14 cellular contexts compared by ENCODE assay signal in the genomic region with DNA sequence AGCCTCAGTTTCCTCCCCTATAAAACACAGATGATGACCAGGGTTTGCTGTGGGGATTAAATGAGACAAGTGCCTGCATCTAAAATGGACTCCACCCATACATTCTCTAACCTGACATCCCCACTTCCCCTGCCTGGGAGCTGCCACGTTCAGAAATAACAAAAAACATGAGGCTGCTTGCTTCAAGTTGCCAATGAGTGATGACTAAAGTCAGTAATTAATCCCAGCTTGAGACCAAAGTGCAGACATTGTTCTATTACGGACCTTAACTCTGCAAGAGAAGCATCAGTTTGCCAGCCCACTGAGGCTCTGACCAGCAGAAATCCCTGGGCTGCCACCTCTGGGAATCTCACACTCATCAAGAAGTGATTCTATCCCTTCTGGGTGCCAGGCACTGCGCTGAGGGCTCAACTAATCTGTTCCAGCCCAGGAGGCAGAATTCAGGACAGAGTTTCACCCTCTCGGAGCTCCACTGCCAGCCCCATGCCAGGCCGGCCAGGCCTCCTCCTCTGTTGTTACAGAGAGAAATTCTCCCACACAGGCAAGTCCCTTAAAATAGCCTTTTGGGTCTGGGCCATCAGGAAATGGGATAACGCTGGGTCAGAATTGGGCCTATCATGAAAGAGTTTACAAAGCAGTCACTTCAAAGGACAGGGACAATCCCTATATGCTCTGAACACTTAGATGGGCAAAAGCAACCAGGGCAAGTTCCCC. TPM values are rescaled to one million over a fixed set of nuclear protein-coding genes. Genes with fewer than 3 reads are reported as not detected.
DNase-seq lines count a peak whose midpoint lies in the region; ATAC-seq and TF ChIP-seq lines count a peak whose summit lies in the region.
"Had no signal": no experiment of that assay in that cellular context is flagged by ENCODE, and none has a peak within 500 bp of the region (broad histone marks: within the 10 kb centered on the region; RNA-seq: fewer than 3 reads in every experiment).

No MANE protein-coding gene starts in this region.

- intact Hi-C loops in mucosa of descending colon (cut with DNase I, micrococcal nuclease) (no loop called here), transverse colon (cut with DNase I; ENCODE audit: low total_unique reads) (no loop called here)

- H3K36me3 ChIP-seq in adipocyte (ENCODE audit: control insufficient read depth, insufficient read depth, low read length, severe bottlenecking): no peaks in the 10 kb centered on the region
- no peaks in the 10 kb centered on the region for H3K36me3 ChIP-seq in mucosa of descending colon (ENCODE audit: low read depth)
- H3K36me3 ChIP-seq in transverse colon: no peaks in the 10 kb centered on the region
- no peaks in the 10 kb centered on the region for H3K36me3 ChIP-seq in MG63

- DNase-seq in adipocyte (ENCODE audit: low read depth): peak; percentile 76
- DNase-seq in fibroblast of peridontal ligament (ENCODE audit: extremely low read depth): peak; percentile 96
- DNase-seq in mucosa of descending colon: no peak
- no peak for DNase-seq in transverse colon
- no peak for DNase-seq in MG63
- no peak for DNase-seq in activated T-cell treated with anti-CD3 and anti-CD28 coated beads for 4 hours
- DNase-seq: activated CD4-positive, alpha-beta memory T cell treated with anti-CD3 and anti-CD28 coated beads, Interleukin-2, amount 10 ng/mL, durations not matched to agents 7 days and 5 days; activated naive CD4-positive, alpha-beta T cell treated with anti-CD3 and anti-CD28 coated beads, Interleukin-2, amount 10 ng/mL, durations not matched to agents 7 days and 5 days; Calu3; effector CD8-positive, alpha-beta T cell; NCI-H2029 treated with DMSO at 0.1 percent for 48 hours; stimulated activated naive CD4-positive, alpha-beta T cell treated with Interleukin-2 at 50 U/mL for 16 hours had no signal

- WGBS in transverse colon (ENCODE audit: low coverage in 1 of 2), 2 donors: 40 to 83% methylated on average over 1 to 6 of the region's 6 CpGs

- TF ChIP-seq POLR2A in transverse colon (IDR thresholded peaks at IDR 0.05): no peak

- ATAC-seq in mucosa of descending colon (peak; percentile 19), HG03342 (IDR thresholded peaks at IDR 0.05; ENCODE audit: unreplicated experiment) (no peak), HG02588 (IDR thresholded peaks at IDR 0.05; ENCODE audit: unreplicated experiment) (no peak)

- TF ChIP-seq CTCF in mucosa of descending colon (IDR thresholded peaks at IDR 0.05): no peak
- TF ChIP-seq CTCF in transverse colon (IDR thresholded peaks at IDR 0.05): no peak

- in situ Hi-C loops in transverse colon (cut with MboI; ENCODE audit: low pct_ligation_motif_present in 1 of 4, low pct_unique_long_range_greater_than_20kb in 1 of 4, low sequenced_read_pairs in 3 of 4): no loop called here

- no peaks in the 10 kb centered on the region for H3K27me3 ChIP-seq in adipocyte (replicated peaks; ENCODE audit: control insufficient read depth, insufficient read depth, low read length)
- H3K27me3 ChIP-seq in transverse colon: no peaks in the 10 kb centered on the region
- H3K27me3 ChIP-seq in MG63: no peaks in the 10 kb centered on the region

- H3K4me3 ChIP-seq in adipocyte (ENCODE audit: low read length): no peak overlapping the region
- H3K4me3 ChIP-seq in mucosa of descending colon: no peak overlapping the region
- H3K4me3 ChIP-seq in transverse colon: no peak overlapping the region
- H3K4me3 ChIP-seq in MG63: no peak overlapping the region

- peaks cover 12% of the 10 kb centered on the region for H3K4me1 ChIP-seq in adipocyte (ENCODE audit: control insufficient read depth, insufficient read depth, low read length)
- peaks cover 65% of the 10 kb centered on the region for H3K4me1 ChIP-seq in mucosa of descending colon (ENCODE audit: low read depth)
- peaks cover 33 to 75% (median 57%) of the 10 kb centered on the region in 4 donors for H3K4me1 ChIP-seq in transverse colon

- peak overlapping the region; percentile 42 to 63 (median 54) for H3K27ac ChIP-seq in transverse colon

- no peak for TF ChIP-seq EP300 in transverse colon (IDR thresholded peaks at IDR 0.05; ENCODE audit: low read depth)

- H3K9ac ChIP-seq in adipocyte (ENCODE audit: low read length): no peak overlapping the region

- no peaks in the 10 kb centered on the region for H3K9me3 ChIP-seq in adipocyte (ENCODE audit: control insufficient read depth, low read length)
- no peaks in the 10 kb centered on the region for H3K9me3 ChIP-seq in mucosa of descending colon
- no peaks in the 10 kb centered on the region for H3K9me3 ChIP-seq in transverse colon
- H3K9me3 ChIP-seq in MG63: no peaks in the 10 kb centered on the region

RNA-seq across cellular contexts. Expression of gene SH3PXD2A, which starts 11.4 kb away (rescaled TPM):
- 10 to 100 TPM; 46.1 to 91.4 (median 60.6) TPM for total RNA-seq in mucosa of descending colon
- total RNA-seq in transverse colon: 10 to 100 TPM; 26.5 to 56.9 (median 33.3) TPM
- 19.2 and 21.1 TPM in 2 replicates for total RNA-seq in MG63 (2014; rRNA removed; shearing (Covaris generic); ENCODE audit: low replicate concordance)

Comparison
In these comparisons a context has a peak if more than half of its experiments do, and no peak if none do; other contexts are left out.
1. DNase-seq: peak in adipocyte (single experiment) and fibroblast of peridontal ligament (single experiment); none in mucosa of descending colon (0 of 3), transverse colon (single experiment), MG63 (single experiment) and activated T-cell treated with anti-CD3 and anti-CD28 coated beads for 4 hours (single experiment).